ENCODE assay signal across 27 cellular contexts in genomic region chr3:127423856-127424765, GRCh38.
DNase-seq lines count a peak whose midpoint lies in the region; ATAC-seq and TF ChIP-seq lines count a peak whose summit lies in the region.
"Had no signal": no experiment of that assay in that cellular context is flagged by ENCODE, and none has a peak within 500 bp of the region (broad histone marks: within the 10 kb centered on the region; RNA-seq: fewer than 3 reads in every experiment).

No MANE protein-coding gene starts in this region.

- no peaks in the 10 kb centered on the region for H3K79me2 ChIP-seq in neural progenitor cell (ENCODE audit: low read depth)

- peaks cover 100% of the 10 kb centered on the region for H3K27me3 Mint-ChIP-seq in Calu3 (ENCODE audit: unreplicated experiment)
- peaks cover 13% of the 10 kb centered on the region for H3K27me3 Mint-ChIP-seq in neural progenitor cell (ENCODE audit: insufficient read depth, low read depth)

- H3K9me3 ChIP-seq in NT2/D1 (ENCODE audit: insufficient read depth, low read length) = no peaks in the 10 kb centered on the region
- H3K9me3 ChIP-seq in neural progenitor cell (ENCODE audit: low read depth) = no peaks in the 10 kb centered on the region
- H3K9me3 ChIP-seq: BE2C, upper lobe of right lung had no signal

- peak overlapping the region; percentile 45 for H3K9ac ChIP-seq in NT2/D1 (ENCODE audit: insufficient read length, low read depth)
- H3K9ac ChIP-seq in neural progenitor cell = no peak overlapping the region

- peaks cover 25% of the 10 kb centered on the region for H3F3A ChIP-seq in neural progenitor cell (ENCODE audit: low read depth)

- H3K27me3 ChIP-seq in NT2/D1 (ENCODE audit: insufficient read depth, insufficient read length) = no peaks in the 10 kb centered on the region
- H3K27me3 ChIP-seq in neural progenitor cell = no peaks in the 10 kb centered on the region
- H3K27me3 ChIP-seq: BE2C had no signal

- no TSS peak for BruUV-seq in Calu3 (replicated peaks; lab: Mats Ljungman, UMichigan)

- peak overlapping the region; percentile 31 for H2AFZ ChIP-seq in neural progenitor cell (replicated peaks)

- H3K27ac ChIP-seq in neural progenitor cell = no peak overlapping the region
- H3K27ac ChIP-seq: upper lobe of right lung had no signal

- H3K9me3 Mint-ChIP-seq in Calu3 (ENCODE audit: low read depth, unreplicated experiment) (no peaks in the 10 kb centered on the region), neural progenitor cell (no peaks in the 10 kb centered on the region)
- H3K9me3 Mint-ChIP-seq: activated CD8-positive, alpha-beta T cell treated with anti-CD3 and anti-CD28 coated beads for 36 hours; activated naive CD8-positive, alpha-beta T cell treated with anti-CD3 and anti-CD28 coated beads, Interleukin-2, amount 50 U/mL, for 24 hours; activated T-cell treated with anti-CD3 and anti-CD28 coated beads, Interleukin-2, amount 50 U/mL, for 24 hours; central memory CD8-positive, alpha-beta T cell had no signal

- ATAC-seq in GM19035 (IDR thresholded peaks at IDR 0.05; ENCODE audit: unreplicated experiment) = no peak
- ATAC-seq in GM19467 (IDR thresholded peaks at IDR 0.05; ENCODE audit: unreplicated experiment) = no peak
- ATAC-seq: activated CD8-positive, alpha-beta T cell treated with anti-CD3 and anti-CD28 coated beads for 36 hours; activated naive CD8-positive, alpha-beta T cell treated with anti-CD3 and anti-CD28 coated beads, Interleukin-2, amount 50 U/mL, for 24 hours had no signal

- intact Hi-C loops in Calu3 (cut with micrococcal nuclease; ENCODE audit: unreplicated experiment) = no loop called here

- no peak overlapping the region for H3K4me3 ChIP-seq in NT2/D1 (ENCODE audit: insufficient read length, low read depth)
- no peak overlapping the region for H3K4me3 ChIP-seq in neural progenitor cell
- H3K4me3 ChIP-seq: dorsolateral prefrontal cortex, upper lobe of right lung had no signal

- H3K36me3 ChIP-seq in NT2/D1 (ENCODE audit: insufficient read depth, insufficient read length, low read length) (no peaks in the 10 kb centered on the region), neural progenitor cell (no peaks in the 10 kb centered on the region)
- H3K36me3 ChIP-seq: BE2C, upper lobe of right lung had no signal

- CTCF ChIA-PET in Calu3 (lab: Charles Lee) = no interaction called here

- no peak overlapping the region for H3K4me2 ChIP-seq in neural progenitor cell

- H3K4me3 Mint-ChIP-seq in Calu3 (ENCODE audit: low read depth, unreplicated experiment) (no peak overlapping the region), neural progenitor cell (peak overlapping the region; percentile 49)
- H3K4me3 Mint-ChIP-seq: activated CD8-positive, alpha-beta T cell treated with anti-CD3 and anti-CD28 coated beads for 36 hours; activated naive CD8-positive, alpha-beta T cell treated with anti-CD3 and anti-CD28 coated beads, Interleukin-2, amount 50 U/mL, for 24 hours; activated T-cell treated with anti-CD3 and anti-CD28 coated beads, Interleukin-2, amount 50 U/mL, for 24 hours; central memory CD8-positive, alpha-beta T cell had no signal

- H4K20me1 ChIP-seq in neural progenitor cell (ENCODE audit: low read depth) = no peaks in the 10 kb centered on the region

- H3K36me3 Mint-ChIP-seq in Calu3 (ENCODE audit: insufficient read depth, unreplicated experiment) (no peaks in the 10 kb centered on the region), neural progenitor cell (no peaks in the 10 kb centered on the region)

- H3K4me1 Mint-ChIP-seq in Calu3 (ENCODE audit: low read depth, unreplicated experiment) = no peaks in the 10 kb centered on the region
- H3K4me1 Mint-ChIP-seq in neural progenitor cell = peaks cover 96% of the 10 kb centered on the region
- H3K4me1 Mint-ChIP-seq: activated naive CD8-positive, alpha-beta T cell treated with anti-CD3 and anti-CD28 coated beads, Interleukin-2, amount 50 U/mL, for 24 hours; central memory CD8-positive, alpha-beta T cell had no signal

- no peak for DNase-seq in Calu3
- no peak for DNase-seq in NT2/D1 (ENCODE audit: low read depth, low spot score)
- peak; percentile 62 for DNase-seq in islet precursor cell
- no peak for DNase-seq in neural progenitor cell (ENCODE audit: low spot score)
- DNase-seq in nucleus accumbens (lab: John Stamatoyannopoulos, UW) = no peak
- DNase-seq in effector CD4-positive, alpha-beta T cell = no peak
- DNase-seq: activated CD8-positive, alpha-beta T cell treated with anti-CD3 and anti-CD28 coated beads for 36 hours; activated naive CD8-positive, alpha-beta T cell treated with anti-CD3 and anti-CD28 coated beads, Interleukin-2, amount 50 U/mL, for 24 hours; activated T-cell treated with anti-CD3 and anti-CD28 coated beads, Interleukin-2, amount 50 U/mL, for 24 hours; BE2C; DMS53; glutamatergic neuron; HCEC 1CT; KG1; MM.1S; NCI-H1417 treated with DMSO at 0.1 percent for 48 hours; NCI-H2107; NCI-H774; occipital lobe; stimulated activated CD4-positive, alpha-beta T cell treated with anti-CD3 and anti-CD28 coated beads, Interleukin-2, amount 100 ng/mL, for 48 hours; substantia nigra; T-helper 1 cell; upper lobe of right lung had no signal

- TF ChIP-seq CTCF in Calu3 (IDR thresholded peaks at IDR 0.05; ENCODE audit: unreplicated experiment) (no peak), neural progenitor cell (IDR thresholded peaks at IDR 0.05) (no peak)

- H3K4me1 ChIP-seq in NT2/D1 (ENCODE audit: insufficient read depth, insufficient read length) = peaks cover 59% of the 10 kb centered on the region
- peaks cover 64% of the 10 kb centered on the region for H3K4me1 ChIP-seq in neural progenitor cell
- H3K4me1 ChIP-seq: upper lobe of right lung had no signal

- H3K27ac Mint-ChIP-seq in Calu3 (ENCODE audit: unreplicated experiment) (peak overlapping the region; percentile 8), neural progenitor cell (peak overlapping the region; percentile 100)
- H3K27ac Mint-ChIP-seq: activated CD8-positive, alpha-beta T cell treated with anti-CD3 and anti-CD28 coated beads for 36 hours; activated naive CD8-positive, alpha-beta T cell treated with anti-CD3 and anti-CD28 coated beads, Interleukin-2, amount 50 U/mL, for 24 hours; activated T-cell treated with anti-CD3 and anti-CD28 coated beads, Interleukin-2, amount 50 U/mL, for 24 hours had no signal
